1 cellular context compared by ENCODE assay signal in genomic region chr17:68993112-68993511, GRCh38.
TF ChIP-seq lines count a peak whose summit lies in the region.

No MANE protein-coding gene starts in this region.

TF ChIP-seq in HCT116, 20 proteins besides CTCF, POLR2A, EP300 and RAD21 (continued from another document):
- TF ChIP-seq, protein P1, sequence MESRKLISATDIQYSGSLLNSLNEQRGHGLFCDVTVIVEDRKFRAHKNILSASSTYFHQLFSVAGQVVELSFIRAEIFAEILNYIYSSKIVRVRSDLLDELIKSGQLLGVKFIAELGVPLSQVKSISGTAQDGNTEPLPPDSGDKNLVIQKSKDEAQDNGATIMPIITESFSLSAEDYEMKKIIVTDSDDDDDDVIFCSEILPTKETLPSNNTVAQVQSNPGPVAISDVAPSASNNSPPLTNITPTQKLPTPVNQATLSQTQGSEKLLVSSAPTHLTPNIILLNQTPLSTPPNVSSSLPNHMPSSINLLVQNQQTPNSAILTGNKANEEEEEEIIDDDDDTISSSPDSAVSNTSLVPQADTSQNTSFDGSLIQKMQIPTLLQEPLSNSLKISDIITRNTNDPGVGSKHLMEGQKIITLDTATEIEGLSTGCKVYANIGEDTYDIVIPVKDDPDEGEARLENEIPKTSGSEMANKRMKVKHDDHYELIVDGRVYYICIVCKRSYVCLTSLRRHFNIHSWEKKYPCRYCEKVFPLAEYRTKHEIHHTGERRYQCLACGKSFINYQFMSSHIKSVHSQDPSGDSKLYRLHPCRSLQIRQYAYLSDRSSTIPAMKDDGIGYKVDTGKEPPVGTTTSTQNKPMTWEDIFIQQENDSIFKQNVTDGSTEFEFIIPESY (IDR thresholded peaks at IDR 0.05; ENCODE audit: extremely low read depth, insufficient replicate concordance, low read length) = no peak
- no peak for TF ChIP-seq YY1 (IDR thresholded peaks at IDR 0.05; ENCODE audit: extremely low read depth, insufficient replicate concordance, low read depth, low read length)
- TF ChIP-seq, protein P2, sequence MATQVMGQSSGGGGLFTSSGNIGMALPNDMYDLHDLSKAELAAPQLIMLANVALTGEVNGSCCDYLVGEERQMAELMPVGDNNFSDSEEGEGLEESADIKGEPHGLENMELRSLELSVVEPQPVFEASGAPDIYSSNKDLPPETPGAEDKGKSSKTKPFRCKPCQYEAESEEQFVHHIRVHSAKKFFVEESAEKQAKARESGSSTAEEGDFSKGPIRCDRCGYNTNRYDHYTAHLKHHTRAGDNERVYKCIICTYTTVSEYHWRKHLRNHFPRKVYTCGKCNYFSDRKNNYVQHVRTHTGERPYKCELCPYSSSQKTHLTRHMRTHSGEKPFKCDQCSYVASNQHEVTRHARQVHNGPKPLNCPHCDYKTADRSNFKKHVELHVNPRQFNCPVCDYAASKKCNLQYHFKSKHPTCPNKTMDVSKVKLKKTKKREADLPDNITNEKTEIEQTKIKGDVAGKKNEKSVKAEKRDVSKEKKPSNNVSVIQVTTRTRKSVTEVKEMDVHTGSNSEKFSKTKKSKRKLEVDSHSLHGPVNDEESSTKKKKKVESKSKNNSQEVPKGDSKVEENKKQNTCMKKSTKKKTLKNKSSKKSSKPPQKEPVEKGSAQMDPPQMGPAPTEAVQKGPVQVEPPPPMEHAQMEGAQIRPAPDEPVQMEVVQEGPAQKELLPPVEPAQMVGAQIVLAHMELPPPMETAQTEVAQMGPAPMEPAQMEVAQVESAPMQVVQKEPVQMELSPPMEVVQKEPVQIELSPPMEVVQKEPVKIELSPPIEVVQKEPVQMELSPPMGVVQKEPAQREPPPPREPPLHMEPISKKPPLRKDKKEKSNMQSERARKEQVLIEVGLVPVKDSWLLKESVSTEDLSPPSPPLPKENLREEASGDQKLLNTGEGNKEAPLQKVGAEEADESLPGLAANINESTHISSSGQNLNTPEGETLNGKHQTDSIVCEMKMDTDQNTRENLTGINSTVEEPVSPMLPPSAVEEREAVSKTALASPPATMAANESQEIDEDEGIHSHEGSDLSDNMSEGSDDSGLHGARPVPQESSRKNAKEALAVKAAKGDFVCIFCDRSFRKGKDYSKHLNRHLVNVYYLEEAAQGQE (IDR thresholded peaks at IDR 0.05; ENCODE audit: low read depth) = no peak
- TF ChIP-seq CEBPB (IDR thresholded peaks at IDR 0.05; ENCODE audit: low read depth) = no peak
